ENCODE assay signal across 20 cellular contexts in the genomic region with DNA sequence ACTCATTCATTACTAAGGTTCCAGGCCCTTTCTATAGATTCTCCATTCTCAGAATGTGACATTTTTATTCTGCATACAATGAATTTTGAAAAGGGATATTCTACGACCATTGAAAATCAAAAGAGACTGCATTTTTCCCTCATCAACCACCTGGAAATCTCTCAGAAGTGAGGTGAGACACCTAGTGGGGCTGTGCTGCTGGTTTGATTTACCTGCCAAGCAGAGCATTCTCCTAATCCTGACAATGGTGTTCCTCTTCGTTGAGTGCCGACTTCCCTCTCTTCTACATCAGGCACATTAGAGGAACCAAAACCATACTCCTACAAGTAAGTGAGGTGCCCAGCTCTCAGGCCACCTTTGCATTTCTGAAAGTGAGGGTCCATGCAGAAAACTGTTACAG. TPM values are rescaled to one million over a fixed set of nuclear protein-coding genes. Genes with fewer than 3 reads are reported as not detected.
DNase-seq lines count a peak whose midpoint lies in the region; ATAC-seq and TF ChIP-seq lines count a peak whose summit lies in the region.
"Had no signal": no experiment of that assay in that cellular context is flagged by ENCODE, and none has a peak within 500 bp of the region (broad histone marks: within the 10 kb centered on the region; RNA-seq: fewer than 3 reads in every experiment).

No MANE protein-coding gene starts in this region.

- no TSS peak for BruUV-seq in HCT116 (replicated peaks; lab: Mats Ljungman, UMichigan)

- RAD21 ChIA-PET in HCT116 (lab: Charles Lee; ENCODE audit: low non-redundant PET in 1 of 2, low total read pairs in 2 of 2, uncharacterized antibody in 2 of 2, unreplicated experiment in 2 of 2), result no interaction called here

- no peak overlapping the region for H3K4me3 Mint-ChIP-seq in activated CD4-positive, alpha-beta T cell treated with anti-CD3 and anti-CD28 coated beads, Interleukin-2, amount 10 ng/mL, durations not matched to agents 7 days and 5 days
- H3K4me3 Mint-ChIP-seq: CD4-positive, alpha-beta memory T cell had no signal

- no peaks in the 10 kb centered on the region for H3K9me2 ChIP-seq in HCT116 (ENCODE audit: insufficient read depth)

- intact Hi-C loops in HCT116 (cut with micrococcal nuclease) (no loop called here), spleen (cut with DNase I; ENCODE audit: low total_unique reads) (no loop called here), body of pancreas (cut with DNase I) (no loop called here)

- H3K9ac ChIP-seq in HCT116 (ENCODE audit: low read length), result no peak overlapping the region

- TF ChIP-seq CTCF in HCT116 (IDR thresholded peaks at IDR 0.05 in 2 of 3, conservative IDR thresholded peaks at IDR 0.05 in 1 of 3; ENCODE audit: borderline replicate concordance in 1 of 3, insufficient read depth in 1 of 3, low read depth in 2 of 3, low read length in 2 of 3), result no peak
- TF ChIP-seq CTCF in spleen (IDR thresholded peaks at IDR 0.05 in 8 of 11, conservative IDR thresholded peaks at IDR 0.05 in 3 of 11), result no peak
- TF ChIP-seq CTCF in body of pancreas (IDR thresholded peaks at IDR 0.05), result no peak

- H3K27ac ChIP-seq in HCT116 (ENCODE audit: low read depth, low read length) (no peak overlapping the region), caudate nucleus (ENCODE audit: low read depth, low read length) (peak overlapping the region; percentile 52), spleen (peak overlapping the region in 5 of 8 donors; percentile 11 to 61 (median 40)), body of pancreas (no peak overlapping the region)
- H3K27ac ChIP-seq: PC-9 had no signal

- peak; percentile 12; the same call in 1 of the 2 replicates for TF ChIP-seq RAD21 in HCT116 (IDR thresholded peaks at IDR 0.05; ENCODE audit: low read depth)

- H3K4me3 ChIP-seq in HCT116 (replicated peaks in 1 of 2; ENCODE audit: low read depth in 1 of 2, low read length in 2 of 2) (no peak overlapping the region), spleen (no peak overlapping the region), body of pancreas (no peak overlapping the region)
- H3K4me3 ChIP-seq: HAP-1, PC-9 had no signal

- no peaks in the 10 kb centered on the region for H3K9me3 Mint-ChIP-seq in activated CD4-positive, alpha-beta T cell treated with anti-CD3 and anti-CD28 coated beads, Interleukin-2, amount 10 ng/mL, durations not matched to agents 7 days and 5 days

- H4K20me1 ChIP-seq in HCT116 (ENCODE audit: insufficient read depth), result no peaks in the 10 kb centered on the region

- CTCF ChIA-PET in activated CD4-positive, alpha-beta T cell treated with anti-CD3 and anti-CD28 coated beads, Interleukin-2, amount 10 ng/mL, durations not matched to agents 7 days and 5 days (lab: Charles Lee), result no interaction called here
- CTCF ChIA-PET in HCT116 (lab: Charles Lee), result no interaction called here

- no peaks in the 10 kb centered on the region for H3K4me1 Mint-ChIP-seq in activated CD4-positive, alpha-beta T cell treated with anti-CD3 and anti-CD28 coated beads, Interleukin-2, amount 10 ng/mL, durations not matched to agents 7 days and 5 days
- H3K4me1 Mint-ChIP-seq: CD4-positive, alpha-beta memory T cell had no signal

- POLR2A ChIA-PET in activated CD4-positive, alpha-beta T cell treated with anti-CD3 and anti-CD28 coated beads, Interleukin-2, amount 10 ng/mL, durations not matched to agents 7 days and 5 days (lab: Charles Lee), result no interaction called here
- POLR2A ChIA-PET in HCT116 (lab: Charles Lee), result no interaction called here

- H3K4me2 ChIP-seq in HCT116 (ENCODE audit: low read length), result no peak overlapping the region
- H3K4me2 ChIP-seq: PC-9 had no signal

- H3K9me3 ChIP-seq in HCT116 (ENCODE audit: control insufficient read depth in 1 of 2, insufficient read depth in 1 of 2, low read depth in 1 of 2, low read length in 2 of 2) (no peaks in the 10 kb centered on the region), spleen (no peaks in the 10 kb centered on the region), body of pancreas (no peaks in the 10 kb centered on the region)
- H3K9me3 ChIP-seq: HAP-1 had no signal

- TF ChIP-seq POLR2A in HCT116 (IDR thresholded peaks at IDR 0.05; ENCODE audit: borderline replicate concordance, extremely low read depth, insufficient read depth, insufficient read length) (no peak), spleen (IDR thresholded peaks at IDR 0.05) (no peak), body of pancreas (IDR thresholded peaks at IDR 0.05) (no peak)

- H3K36me3 ChIP-seq in HCT116 (ENCODE audit: control insufficient read depth in 1 of 2, insufficient read depth in 2 of 2, low read length in 2 of 2), result peaks cover 16 to 17% of the 10 kb centered on the region in 2 experiments
- H3K36me3 ChIP-seq in spleen, result peaks cover 0 to 96% (median 43%) of the 10 kb centered on the region in 6 donors
- peaks cover 0 to 20% of the 10 kb centered on the region in 2 donors for H3K36me3 ChIP-seq in body of pancreas (replicated peaks in 1 of 2; ENCODE audit: insufficient read depth in 1 of 2, low read depth in 2 of 2)

- H2AFZ ChIP-seq in HCT116 (ENCODE audit: low read depth, low read length, poor library complexity, severe bottlenecking), result no peak overlapping the region
- H2AFZ ChIP-seq: PC-9 had no signal

- H3K27ac Mint-ChIP-seq in activated CD4-positive, alpha-beta T cell treated with anti-CD3 and anti-CD28 coated beads, Interleukin-2, amount 10 ng/mL, durations not matched to agents 7 days and 5 days, result peak overlapping the region; percentile 19

- H3K79me2 ChIP-seq in HCT116 (ENCODE audit: insufficient read depth, low read length), result no peaks in the 10 kb centered on the region

- 52 to 69% (median 59%) methylated on average over 3 of the region's 3 CpGs for WGBS in spleen, 5 donors
- 57 to 89% methylated on average over 3 of the region's 3 CpGs for WGBS in body of pancreas, 2 donors

- H3K27me3 ChIP-seq in HCT116 (ENCODE audit: insufficient read depth, low read length) (no peaks in the 10 kb centered on the region), spleen (replicated peaks in 1 of 7) (no peaks in the 10 kb centered on the region), body of pancreas (no peaks in the 10 kb centered on the region)

- no peak for DNase-seq in activated CD4-positive, alpha-beta T cell treated with anti-CD3 and anti-CD28 coated beads, Interleukin-2, amount 10 ng/mL, durations not matched to agents 7 days and 5 days
- DNase-seq in activated CD4-positive, alpha-beta T cell treated with anti-CD3 and anti-CD28 coated beads, Interleukin-2, amount 50 U/mL, for 48 hours, result no peak
- no peak for DNase-seq in HCT116 (ENCODE audit: low read depth, low spot score)
- DNase-seq in caudate nucleus (lab: John Stamatoyannopoulos, UW), result peak in 2 of 61 donors; percentile 44 to 66
- no peak for DNase-seq in spleen
- DNase-seq in NCI-H187 treated with DMSO at 0.1 percent for 48 hours (lab: John Stamatoyannopoulos, UW), result no peak
- DNase-seq in body of pancreas, result no peak
- DNase-seq: 8988T; CD4-positive, alpha-beta memory T cell; EL; MM.1S; NCI-H1092; NCI-H146; NCI-H2081 treated with DMSO at 0.1 percent for 48 hours; NCI-H510A; NCI-H748 treated with DMSO at 0.1 percent for 48 hours; PC-9; SIG-M5 had no signal

- ATAC-seq in HCT116 (no peak), body of pancreas (no peak), HG03108 (IDR thresholded peaks at IDR 0.05; ENCODE audit: unreplicated experiment) (no peak)

- peaks cover 21% of the 10 kb centered on the region for H3K36me3 Mint-ChIP-seq in activated CD4-positive, alpha-beta T cell treated with anti-CD3 and anti-CD28 coated beads, Interleukin-2, amount 10 ng/mL, durations not matched to agents 7 days and 5 days (ENCODE audit: low read depth)

- peaks cover 0 to 5% of the 10 kb centered on the region in 2 experiments; a peak in 1 of 4 replicates for H3K4me1 ChIP-seq in HCT116 (ENCODE audit: control insufficient read depth in 1 of 2, insufficient read depth in 2 of 2, low read length in 2 of 2)
- H3K4me1 ChIP-seq in spleen, result peaks cover 4 to 31% (median 18%) of the 10 kb centered on the region in 6 donors
- H3K4me1 ChIP-seq in body of pancreas, result peaks cover 6% of the 10 kb centered on the region
- H3K4me1 ChIP-seq: HAP-1 had no signal

- H3K27me3 Mint-ChIP-seq in activated CD4-positive, alpha-beta T cell treated with anti-CD3 and anti-CD28 coated beads, Interleukin-2, amount 10 ng/mL, durations not matched to agents 7 days and 5 days, result no peaks in the 10 kb centered on the region
- H3K27me3 Mint-ChIP-seq: CD4-positive, alpha-beta memory T cell had no signal

TF ChIP-seq in HCT116, 20 proteins besides CTCF, POLR2A, EP300 and RAD21 (continues in another document):
- TF ChIP-seq SIN3A (IDR thresholded peaks at IDR 0.05; ENCODE audit: low read depth) (no peak), JUND (IDR thresholded peaks at IDR 0.05) (no peak), SP1 (IDR thresholded peaks at IDR 0.05; ENCODE audit: low read depth) (no peak), ZFX (IDR thresholded peaks at IDR 0.05) (no peak)

RNA-seq across cellular contexts. Expression of a gene that starts 14.9 kb away (rescaled TPM):
- under 1 TPM; 0.52 to 0.67 TPM for total RNA-seq in activated CD4-positive, alpha-beta T cell treated with anti-CD3 and anti-CD28 coated beads, Interleukin-2, amount 10 ng/mL, durations not matched to agents 7 days and 5 days
- total RNA-seq in HCT116 (2021; ENCODE audit: unreplicated experiment), result 605 TPM
- polyA plus RNA-seq in HCT116 (2012), result 804 and 838 TPM in 2 replicates
- 10 to 100 TPM in 4 of 7 donors, 1 to 10 TPM in 3; 8.0 to 22.6 (median 10.8) TPM for total RNA-seq in spleen
- 10 to 100 TPM; 14.3 to 28.4 (median 20.6) TPM for polyA plus RNA-seq in spleen
- total RNA-seq in body of pancreas, result 100 to 1,000 TPM in 1 of 2 donors, 10 to 100 TPM in 1; 92.1 to 146 TPM

RNA-seq across cellular contexts. Expression of a gene that starts 21.2 kb away (rescaled TPM):
- total RNA-seq in activated CD4-positive, alpha-beta T cell treated with anti-CD3 and anti-CD28 coated beads, Interleukin-2, amount 10 ng/mL, durations not matched to agents 7 days and 5 days, result 1 to 10 TPM; 7.0 to 8.8 TPM
- 14.9 TPM for total RNA-seq in HCT116 (2021; ENCODE audit: unreplicated experiment)
- polyA plus RNA-seq in HCT116 (2012), result 8.4 and 8.5 TPM in 2 replicates
- 10 to 100 TPM in 1 of 7 donors, 1 to 10 TPM in 6; 8.0 to 11.3 (median 9.5) TPM for total RNA-seq in spleen
- polyA plus RNA-seq in spleen, result 10 to 100 TPM in 2 of 3 donors, 1 to 10 TPM in 1; 8.6 to 14.2 (median 11.1) TPM
- 10 to 100 TPM in 1 of 2 donors, 1 to 10 TPM in 1; 7.9 to 10.4 TPM for total RNA-seq in body of pancreas

RNA-seq across cellular contexts. Expression of a gene that starts 54.7 kb away (rescaled TPM):
- 10 to 100 TPM; 29.8 to 30.5 TPM for total RNA-seq in activated CD4-positive, alpha-beta T cell treated with anti-CD3 and anti-CD28 coated beads, Interleukin-2, amount 10 ng/mL, durations not matched to agents 7 days and 5 days
- total RNA-seq in HCT116 (2021; ENCODE audit: unreplicated experiment) (27.0 TPM), spleen (10 to 100 TPM; 29.2 to 42.5 (median 32.5) TPM), body of pancreas (10 to 100 TPM in 1 of 2 donors, 1 to 10 TPM in 1; 9.9 to 11.9 TPM)
- polyA plus RNA-seq in HCT116 (2012), result 8.0 and 10.5 TPM in 2 replicates
- 10 to 100 TPM in 1 of 3 donors, 1 to 10 TPM in 2; 9.3 to 16.0 (median 9.9) TPM for polyA plus RNA-seq in spleen

RNA-seq across cellular contexts. Expression of a gene that starts 55.0 kb away (rescaled TPM):
- total RNA-seq in activated CD4-positive, alpha-beta T cell treated with anti-CD3 and anti-CD28 coated beads, Interleukin-2, amount 10 ng/mL, durations not matched to agents 7 days and 5 days, result 10 to 100 TPM; 24.7 to 24.9 TPM
- total RNA-seq in HCT116 (2021; ENCODE audit: unreplicated experiment) (29.4 TPM), spleen (10 to 100 TPM; 15.2 to 26.0 (median 20.4) TPM), body of pancreas (10 to 100 TPM; 15.2 to 32.2 TPM)
- 15.6 and 18.0 TPM in 2 replicates for polyA plus RNA-seq in HCT116 (2012)
- polyA plus RNA-seq in spleen, result 10 to 100 TPM; 34.1 to 39.5 (median 38.9) TPM

Comparison
In these comparisons a context has a peak if more than half of its experiments do, and no peak if none do; other contexts are left out.
1. H3K27ac ChIP-seq: peak in caudate nucleus (single experiment) and spleen (5 of 8); none in HCT116 (single experiment) and body of pancreas (0 of 4).
2. RNA of a gene that starts 14.9 kb away (total RNA-seq): 605 TPM in HCT116 (single experiment), 92.1 to 146 TPM in body of pancreas and 8.0 to 22.6 TPM in spleen; 0.52 to 0.67 TPM in activated CD4-positive, alpha-beta T cell treated with anti-CD3 and anti-CD28 coated beads, Interleukin-2, amount 10 ng/mL, durations not matched to agents 7 days and 5 days; every median in the first group is over 4 times any median in the second.